8 cellular contexts compared by ENCODE assay signal in the genomic region with DNA sequence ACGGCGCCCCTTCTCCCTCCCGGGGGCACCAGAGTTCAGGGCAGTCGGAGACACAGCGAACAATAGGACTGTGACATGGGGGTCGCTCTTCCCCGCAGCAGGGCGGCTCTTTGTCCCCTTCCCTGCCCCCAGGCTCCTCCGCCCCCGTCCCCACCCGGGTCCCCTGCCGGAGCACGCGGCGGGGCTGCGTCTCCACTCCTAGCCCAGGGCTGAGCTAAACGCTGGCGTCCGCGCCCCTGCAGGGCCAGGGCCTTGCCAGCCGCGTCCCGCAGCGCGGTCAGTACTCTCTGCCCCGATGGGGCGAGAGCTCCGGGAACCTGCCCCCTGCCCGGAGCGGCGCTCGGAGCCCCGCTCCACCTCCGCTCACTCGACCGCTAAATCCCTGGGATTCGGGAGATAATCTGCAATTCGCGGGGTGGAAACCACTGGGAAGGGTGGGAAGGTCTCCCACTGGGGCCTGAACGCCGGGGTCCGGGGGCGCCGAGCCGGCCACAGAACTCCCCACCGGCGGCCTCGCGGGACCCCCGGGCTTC. TPM values are rescaled to one million over a fixed set of nuclear protein-coding genes. Genes with fewer than 3 reads are reported as not detected.
DNase-seq lines count a peak whose midpoint lies in the region; ATAC-seq and TF ChIP-seq lines count a peak whose summit lies in the region.

No MANE protein-coding gene starts in this region.

- H3K4me3 ChIP-seq in HL-60 (replicated peaks; ENCODE audit: insufficient read depth, low read length) (peak overlapping the region; percentile 36), fibroblast of villous mesenchyme (ENCODE audit: low read depth, low read length) (peak overlapping the region; percentile 73), osteoblast (ENCODE audit: insufficient read depth, low read length) (peak overlapping the region; percentile 84)

- H3K27me3 ChIP-seq in HL-60 (ENCODE audit: insufficient read depth, poor library complexity, severe bottlenecking) (peaks cover 42% of the 10 kb centered on the region), osteoblast (ENCODE audit: insufficient read depth, low read length) (no peaks in the 10 kb centered on the region)

- peaks cover 30% of the 10 kb centered on the region for H3K79me2 ChIP-seq in osteoblast (ENCODE audit: insufficient read depth, low read length)

- DNase-seq in HL-60 (ENCODE audit: low read depth in 1 of 2, low spot score in 1 of 2) = no peak
- peak; percentile 29 to 39 for DNase-seq in activated CD4-positive, alpha-beta T cell treated with anti-CD3 and anti-CD28 coated beads, Interleukin-2, amount 50 U/mL, for 48 hours
- peak; percentile 40 for DNase-seq in fibroblast of villous mesenchyme (ENCODE audit: low read depth)
- DNase-seq in osteoblast (ENCODE audit: insufficient read length, low spot score, missing footprints) = peak; percentile 97
- DNase-seq in NCI-H187 treated with DMSO at 0.1 percent for 48 hours (lab: John Stamatoyannopoulos, UW) = no peak
- no peak for DNase-seq in A172 (ENCODE audit: low spot score)

- ATAC-seq in GM19351 (IDR thresholded peaks at IDR 0.05; ENCODE audit: unreplicated experiment) = peak; percentile 25

- H2AFZ ChIP-seq in osteoblast (ENCODE audit: low read length) = peak overlapping the region; percentile 84

- peak overlapping the region; percentile 85 for H3K4me2 ChIP-seq in osteoblast (ENCODE audit: insufficient read depth, low read length)

- H3K4me1 ChIP-seq in osteoblast (ENCODE audit: insufficient read depth, low read length) = peaks cover 21% of the 10 kb centered on the region

- H3K9me3 ChIP-seq in osteoblast (ENCODE audit: low read depth, low read length) = no peaks in the 10 kb centered on the region

- H3K36me3 ChIP-seq in osteoblast (ENCODE audit: insufficient read depth, low read length) = no peaks in the 10 kb centered on the region

- TF ChIP-seq CTCF in C4-2B (conservative IDR thresholded peaks at IDR 0.05) (no peak), HL-60 (IDR thresholded peaks at IDR 0.05; ENCODE audit: insufficient read depth, low read length) (no peak), fibroblast of villous mesenchyme (IDR thresholded peaks at IDR 0.05; ENCODE audit: insufficient read depth, low read depth, low read length) (peak; percentile 2), osteoblast (IDR thresholded peaks at IDR 0.05; ENCODE audit: extremely low read depth, low read depth, low read length) (no peak)

- H3K27ac ChIP-seq in C4-2B (peak overlapping the region; percentile 98), HL-60 (replicated peaks) (no peak overlapping the region), osteoblast (ENCODE audit: low read depth, low read length) (peak overlapping the region; percentile 37)

- H4K20me1 ChIP-seq in osteoblast (ENCODE audit: insufficient read depth, low read length) = peaks cover 9% of the 10 kb centered on the region

RNA-seq across cellular contexts. Expression of a gene that starts 0.8 kb away (rescaled TPM):
- total RNA-seq in fibroblast of villous mesenchyme (7.4 and 11.2 TPM in 2 replicates), osteoblast (3.2 and 3.6 TPM in 2 replicates)
- 49.6 and 84.9 TPM in 2 replicates for total RNA-seq in A172 (2014; rRNA removed; shearing (Covaris generic))

RNA-seq across cellular contexts. Expression of a gene that starts 40.1 kb away (rescaled TPM):
- total RNA-seq in fibroblast of villous mesenchyme (3.9 TPM in 2 replicates), osteoblast (11.2 and 12.3 TPM in 2 replicates)
- not detected in 2 replicates for total RNA-seq in A172 (2014; rRNA removed; shearing (Covaris generic))

Comparison
In these comparisons a context has a peak if more than half of its experiments do, and no peak if none do; other contexts are left out.
1. DNase-seq: peak in activated CD4-positive, alpha-beta T cell treated with anti-CD3 and anti-CD28 coated beads, Interleukin-2, amount 50 U/mL, for 48 hours (2 of 2), fibroblast of villous mesenchyme (single experiment) and osteoblast (single experiment); none in HL-60 (0 of 2), NCI-H187 treated with DMSO at 0.1 percent for 48 hours (single experiment) and A172 (single experiment).
2. Peak in every context shown above with its lines, with median percentiles within 50 percentile points of each other: H3K4me3 ChIP-seq.